10 cellular contexts compared by ENCODE assay signal in genomic region chr4:40502936-40503335, GRCh38.
DNase-seq lines count a peak whose midpoint lies in the region; ATAC-seq and TF ChIP-seq lines count a peak whose summit lies in the region.
"Had no signal": no experiment of that assay in that cellular context is flagged by ENCODE, and none has a peak within 500 bp of the region (broad histone marks: within the 10 kb centered on the region; RNA-seq: fewer than 3 reads in every experiment).

No MANE protein-coding gene starts in this region.

- H3K36me3 ChIP-seq in SK-N-SH (replicated peaks in 1 of 2; ENCODE audit: control insufficient read depth in 1 of 2, insufficient read depth in 2 of 2, low read length in 1 of 2) (no peaks in the 10 kb centered on the region), GM23338 (ENCODE audit: insufficient read depth) (peaks cover 6% of the 10 kb centered on the region; the same call in 1 of the 2 replicates), osteoblast (ENCODE audit: insufficient read depth, low read length) (no peaks in the 10 kb centered on the region), BE2C (no peaks in the 10 kb centered on the region)

- no peaks in the 10 kb centered on the region for H3K9me3 Mint-ChIP-seq in GM23338
- no peaks in the 10 kb centered on the region for H3K9me3 Mint-ChIP-seq in T-cell

- H3F3A ChIP-seq in SK-N-SH (replicated peaks; ENCODE audit: insufficient read depth) (no peaks in the 10 kb centered on the region), GM23338 (replicated peaks; ENCODE audit: low read depth) (no peaks in the 10 kb centered on the region)

- H3K4me1 Mint-ChIP-seq in GM23338: peaks cover 7% of the 10 kb centered on the region
- peaks cover 10 to 20% (median 12%) of the 10 kb centered on the region in 3 donors for H3K4me1 Mint-ChIP-seq in T-cell

- H3K4me1 ChIP-seq in SK-N-SH (ENCODE audit: control insufficient read depth in 1 of 2, insufficient read depth in 2 of 2, low read depth in 1 of 2, low read length in 1 of 2): no peaks in the 10 kb centered on the region
- H3K4me1 ChIP-seq in GM23338 (ENCODE audit: insufficient read depth): no peaks in the 10 kb centered on the region; the same call in 1 of the 2 replicates
- H3K4me1 ChIP-seq in osteoblast (ENCODE audit: insufficient read depth, low read length): no peaks in the 10 kb centered on the region
- no peaks in the 10 kb centered on the region for H3K4me1 ChIP-seq in BE2C

- 100% methylated on average over 1 of the region's 1 CpG for WGBS in SK-N-SH (ENCODE audit: low lambda C conversion rate)

- ATAC-seq in SK-N-SH treated with all-trans-retinoic acid at 6 μM for 48 hours (no peak), GM23338 (no peak), T-cell (replicated peaks in 1 of 4) (peak; percentile 57 to 75 (median 68))

- H3K27me3 ChIP-seq in SK-N-SH (ENCODE audit: insufficient read depth) (no peaks in the 10 kb centered on the region), GM23338 (ENCODE audit: insufficient read depth) (no peaks in the 10 kb centered on the region), osteoblast (ENCODE audit: insufficient read depth, low read length) (no peaks in the 10 kb centered on the region), BE2C (no peaks in the 10 kb centered on the region)

- peak overlapping the region; percentile 51; the same call in 1 of the 2 replicates for H2AFZ ChIP-seq in SK-N-SH (ENCODE audit: low read depth)
- no peak overlapping the region for H2AFZ ChIP-seq in GM23338
- peak overlapping the region; percentile 57 for H2AFZ ChIP-seq in osteoblast (ENCODE audit: low read length)

- H3K27me3 Mint-ChIP-seq in GM23338 (ENCODE audit: insufficient read depth, low read depth, poor library complexity): peaks cover 15% of the 10 kb centered on the region
- no peaks in the 10 kb centered on the region for H3K27me3 Mint-ChIP-seq in T-cell

- no peaks in the 10 kb centered on the region for H3K79me2 ChIP-seq in SK-N-SH (ENCODE audit: insufficient read depth)
- H3K79me2 ChIP-seq in GM23338 (replicated peaks; ENCODE audit: insufficient read depth): peaks cover 37% of the 10 kb centered on the region
- H3K79me2 ChIP-seq in osteoblast (ENCODE audit: insufficient read depth, low read length): no peaks in the 10 kb centered on the region

- H3K9ac ChIP-seq in SK-N-SH: no peak overlapping the region

- H3K9me2 ChIP-seq in SK-N-SH (no peaks in the 10 kb centered on the region), GM23338 (ENCODE audit: insufficient read depth) (no peaks in the 10 kb centered on the region)

- no peak overlapping the region for H3K27ac ChIP-seq in SK-N-SH (ENCODE audit: low read depth in 2 of 2, low read length in 1 of 2)
- no peak overlapping the region for H3K27ac ChIP-seq in GM23338 (ENCODE audit: low read depth)
- H3K27ac ChIP-seq in osteoblast (ENCODE audit: low read depth, low read length): no peak overlapping the region

- no peak for TF ChIP-seq RAD21 in SK-N-SH (IDR thresholded peaks at IDR 0.05; ENCODE audit: low read length)

- no peak overlapping the region for H3K4me3 ChIP-seq in SK-N-SH (ENCODE audit: low read depth in 2 of 2, low read length in 1 of 2)
- H3K4me3 ChIP-seq in GM23338: no peak overlapping the region
- no peak overlapping the region for H3K4me3 ChIP-seq in osteoblast (ENCODE audit: insufficient read depth, low read length)
- H3K4me3 ChIP-seq in BE2C (ENCODE audit: low read depth, low read length): no peak overlapping the region

- no peaks in the 10 kb centered on the region for H4K20me1 ChIP-seq in SK-N-SH (ENCODE audit: insufficient read depth)
- H4K20me1 ChIP-seq in GM23338 (replicated peaks; ENCODE audit: insufficient read depth): peaks cover 9% of the 10 kb centered on the region
- no peaks in the 10 kb centered on the region for H4K20me1 ChIP-seq in osteoblast (ENCODE audit: insufficient read depth, low read length)

- CTCF ChIA-PET in SK-N-SH (lab: Yijun Ruan, JAX) (no interaction called here), T-cell (lab: Charles Lee) (no interaction called here)

- H3K9me3 ChIP-seq in SK-N-SH: no peaks in the 10 kb centered on the region
- H3K9me3 ChIP-seq in osteoblast (ENCODE audit: low read depth, low read length): no peaks in the 10 kb centered on the region
- no peaks in the 10 kb centered on the region for H3K9me3 ChIP-seq in BE2C

- peaks cover 21% of the 10 kb centered on the region for H3K36me3 Mint-ChIP-seq in GM23338 (ENCODE audit: low read depth)
- no peaks in the 10 kb centered on the region for H3K36me3 Mint-ChIP-seq in T-cell

- TF ChIP-seq CTCF in SK-N-SH (IDR thresholded peaks at IDR 0.05) (no peak), GM23338 (conservative IDR thresholded peaks at IDR 0.05; ENCODE audit: low read depth in 2 of 2) (no peak), osteoblast (IDR thresholded peaks at IDR 0.05; ENCODE audit: extremely low read depth, low read depth, low read length) (no peak), BE2C (IDR thresholded peaks at IDR 0.05; ENCODE audit: low read depth, low read length) (no peak)

- POLR2A ChIA-PET in SK-N-SH (lab: Yijun Ruan, JAX): no interaction called here
- POLR2A ChIA-PET in T-cell (lab: Charles Lee): no interaction called here

- H3K27ac Mint-ChIP-seq in GM23338 (peak overlapping the region; percentile 18; the same call in 1 of the 2 replicates), T-cell (peak overlapping the region; percentile 26 to 41)

- TF ChIP-seq EP300 in SK-N-SH (IDR thresholded peaks at IDR 0.05; ENCODE audit: borderline replicate concordance in 1 of 2, low read depth in 1 of 2, low read length in 1 of 2): no peak

- DNase-seq in SK-N-SH: no peak
- no peak for DNase-seq in GM23338 (ENCODE audit: low spot score)
- no peak for DNase-seq in T-cell
- no peak for DNase-seq in osteoblast (ENCODE audit: insufficient read length, low spot score, missing footprints)
- no peak for DNase-seq in NCI-H146 treated with DMSO at 0.1 percent for 48 hours (lab: John Stamatoyannopoulos, UW; ENCODE audit: unreplicated experiment)
- DNase-seq in NCI-H1417 (lab: John Stamatoyannopoulos, UW): no peak
- no peak for DNase-seq in BE2C
- DNase-seq: activated gamma-delta T cell, NCI-H2081 treated with DMSO at 0.1 percent for 48 hours had no signal

- no peak overlapping the region for H3K4me2 ChIP-seq in SK-N-SH
- no peak overlapping the region for H3K4me2 ChIP-seq in GM23338
- H3K4me2 ChIP-seq in osteoblast (ENCODE audit: insufficient read depth, low read length): no peak overlapping the region

- H3K4me3 Mint-ChIP-seq in GM23338 (no peak overlapping the region), T-cell (peak overlapping the region in 1 of 3 donors; percentile 52)

TF ChIP-seq in SK-N-SH, 30 proteins besides CTCF, POLR2A, EP300 and RAD21 (continues in another document):
- TF ChIP-seq GABPA (IDR thresholded peaks at IDR 0.05; ENCODE audit: low read depth) (no peak), SIN3A (IDR thresholded peaks at IDR 0.05; ENCODE audit: borderline replicate concordance, low read depth, low read length) (no peak), TCF12 (IDR thresholded peaks at IDR 0.05) (no peak), FOXM1 (IDR thresholded peaks at IDR 0.05; ENCODE audit: low read depth) (no peak), CHD2 (IDR thresholded peaks at IDR 0.05; ENCODE audit: low read length, partially characterized antibody) (no peak)
- TF ChIP-seq, protein P1, sequence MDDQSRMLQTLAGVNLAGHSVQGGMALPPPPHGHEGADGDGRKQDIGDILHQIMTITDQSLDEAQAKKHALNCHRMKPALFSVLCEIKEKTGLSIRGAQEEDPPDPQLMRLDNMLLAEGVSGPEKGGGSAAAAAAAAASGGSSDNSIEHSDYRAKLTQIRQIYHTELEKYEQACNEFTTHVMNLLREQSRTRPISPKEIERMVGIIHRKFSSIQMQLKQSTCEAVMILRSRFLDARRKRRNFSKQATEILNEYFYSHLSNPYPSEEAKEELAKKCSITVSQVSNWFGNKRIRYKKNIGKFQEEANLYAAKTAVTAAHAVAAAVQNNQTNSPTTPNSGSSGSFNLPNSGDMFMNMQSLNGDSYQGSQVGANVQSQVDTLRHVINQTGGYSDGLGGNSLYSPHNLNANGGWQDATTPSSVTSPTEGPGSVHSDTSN (IDR thresholded peaks at IDR 0.05): no peak

TF ChIP-seq in SK-N-SH treated with all-trans-retinoic acid at 6 μM for 48 hours, 23 proteins besides CTCF, POLR2A, EP300 and RAD21 (continues in another document):
- TF ChIP-seq ZFP3 (CRISPR knock-in tag; IDR thresholded peaks at IDR 0.05): no peak
- TF ChIP-seq ARNTL (CRISPR knock-in tag; IDR thresholded peaks at IDR 0.05; ENCODE audit: borderline replicate concordance, low read depth): no peak
- TF ChIP-seq RARB (CRISPR knock-in tag; IDR thresholded peaks at IDR 0.05): no peak
- TF ChIP-seq SNAI2 (CRISPR knock-in tag; IDR thresholded peaks at IDR 0.05): no peak
- no peak for TF ChIP-seq ESRRG (CRISPR knock-in tag; IDR thresholded peaks at IDR 0.05)
- TF ChIP-seq ISL1 (CRISPR knock-in tag; IDR thresholded peaks at IDR 0.05): no peak
- TF ChIP-seq TOX (CRISPR knock-in tag; IDR thresholded peaks at IDR 0.05; ENCODE audit: borderline replicate concordance): no peak

TF ChIP-seq in GM23338, 12 proteins besides CTCF, POLR2A, EP300 and RAD21 (continues in another document):
- TF ChIP-seq ZNF331 (CRISPR knock-in tag; IDR thresholded peaks at IDR 0.05; ENCODE audit: low read depth): no peak

Comparison
In these comparisons a context has a peak if more than half of its experiments do, and no peak if none do; other contexts are left out.
1. ATAC-seq: peak in T-cell (4 of 4); none in SK-N-SH treated with all-trans-retinoic acid at 6 μM for 48 hours (single experiment) and GM23338 (single experiment).